Comparison of ENCODE assay signal across 18 cellular contexts in the genomic region with DNA sequence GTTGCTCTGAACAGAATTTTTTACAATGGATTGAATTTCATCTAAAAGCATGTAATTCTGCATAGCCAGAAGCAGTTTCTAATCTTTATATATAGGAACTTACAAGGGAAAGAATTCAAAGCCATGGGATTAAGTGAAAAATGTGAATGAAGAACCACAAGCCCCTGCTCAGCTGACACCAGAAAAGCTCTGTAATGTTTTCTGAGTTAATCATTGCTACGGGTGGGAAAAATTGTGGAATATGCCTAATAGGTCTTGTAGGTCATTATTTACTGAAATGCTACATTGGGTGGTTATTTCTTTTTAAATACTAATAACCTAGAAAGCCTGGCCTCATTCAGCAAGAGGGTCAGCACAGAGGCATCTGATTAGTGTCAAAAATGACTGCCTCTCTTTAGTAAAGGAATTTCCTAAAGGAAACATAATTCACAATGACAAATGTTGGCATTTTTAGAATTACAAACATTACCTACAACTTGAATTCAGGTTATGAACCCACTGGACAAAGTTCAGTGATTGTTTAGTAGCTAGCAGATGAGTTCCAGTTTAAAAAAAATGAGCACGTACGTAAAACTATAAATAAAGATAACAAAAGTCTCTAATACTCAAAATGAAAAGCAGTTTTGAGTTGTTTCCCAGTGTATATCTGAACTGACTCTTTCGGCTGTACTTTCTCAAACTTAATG.
A peak's percentile ranks its signal among the peaks of the same experiment; 100 is the strongest.
DNase-seq lines count a peak whose midpoint lies in the region; ATAC-seq and TF ChIP-seq lines count a peak whose summit lies in the region.
"Had no signal": no experiment of that assay in that cellular context is flagged by ENCODE, and none has a peak within 500 bp of the region (broad histone marks: within the 10 kb centered on the region; RNA-seq: fewer than 3 reads in every experiment).

No MANE protein-coding gene starts in this region.

- no peak overlapping the region for H3K4me3 Mint-ChIP-seq in chondrocyte (ENCODE audit: unreplicated experiment)
- H3K4me3 Mint-ChIP-seq: activated CD8-positive, alpha-beta memory T cell treated with anti-CD3 and anti-CD28 coated beads, Interleukin-2, amount 10 ng/mL, durations not matched to agents 7 days and 5 days; central memory CD8-positive, alpha-beta T cell; natural killer cell treated with Interleukin-12 subunit alpha and Interleukin-12 subunit beta and Interleukin-15 and Interleukin-18, amount 100 ng/mL, for 72 hours had no signal

- peak overlapping the region; percentile 42 to 70 for H3K27ac ChIP-seq in liver (ENCODE audit: low read depth in 1 of 2, low read length in 2 of 2)
- H3K27ac ChIP-seq in foreskin keratinocyte, result no peak overlapping the region
- peak overlapping the region in 4 of 10 donors; percentile 11 to 78 (median 26) for H3K27ac ChIP-seq in heart right ventricle
- H3K27ac ChIP-seq: thyroid gland had no signal

- H3K9me3 Mint-ChIP-seq in chondrocyte (ENCODE audit: low read depth), result peaks cover 6% of the 10 kb centered on the region

- DNase-seq in ACHN (peak; percentile 2), HT-29 (ENCODE audit: low spot score) (peak; percentile 25), chondrocyte (ENCODE audit: low spot score) (no peak), foreskin keratinocyte (no peak), heart right ventricle (no peak)
- DNase-seq: activated CD8-positive, alpha-beta memory T cell treated with anti-CD3 and anti-CD28 coated beads, Interleukin-2, amount 10 ng/mL, durations not matched to agents 7 days and 5 days; activated naive CD4-positive, alpha-beta T cell; DMS 273 treated with DMSO at 0.1 percent for 48 hours; foreskin fibroblast; NCI-H187 treated with DMSO at 0.1 percent for 48 hours; SIG-M5; small intestine; thyroid gland had no signal

- H3K4me3 ChIP-seq in liver (ENCODE audit: low read depth in 1 of 3, low read length in 3 of 3) (peak overlapping the region in 1 of 3 donors; percentile 8), heart right ventricle (no peak overlapping the region)
- H3K4me3 ChIP-seq: thyroid gland had no signal

- ATAC-seq in GM21381 (IDR thresholded peaks at IDR 0.05; ENCODE audit: unreplicated experiment) (no peak), foreskin keratinocyte (no peak), GM21423 (IDR thresholded peaks at IDR 0.05; ENCODE audit: unreplicated experiment) (no peak), heart right ventricle (no peak)
- ATAC-seq: activated CD8-positive, alpha-beta memory T cell treated with anti-CD3 and anti-CD28 coated beads, Interleukin-2, amount 10 ng/mL, durations not matched to agents 7 days and 5 days; natural killer cell treated with Interleukin-12 subunit alpha and Interleukin-12 subunit beta and Interleukin-15 and Interleukin-18, amount 100 ng/mL, for 72 hours had no signal

- no peaks in the 10 kb centered on the region for H3K27me3 Mint-ChIP-seq in chondrocyte (ENCODE audit: low read depth)
- H3K27me3 Mint-ChIP-seq: activated CD8-positive, alpha-beta memory T cell treated with anti-CD3 and anti-CD28 coated beads, Interleukin-2, amount 10 ng/mL, durations not matched to agents 7 days and 5 days; central memory CD8-positive, alpha-beta T cell; natural killer cell treated with Interleukin-12 subunit alpha and Interleukin-12 subunit beta and Interleukin-15 and Interleukin-18, amount 100 ng/mL, for 72 hours had no signal

- TF ChIP-seq RAD21 in liver (IDR thresholded peaks at IDR 0.05), result no peak

- H3K4me1 ChIP-seq in liver (ENCODE audit: control insufficient read depth in 4 of 4, insufficient read depth in 4 of 4, low read length in 3 of 4) (peaks cover 0 to 16% (median 6%) of the 10 kb centered on the region in 4 donors), foreskin keratinocyte (no peaks in the 10 kb centered on the region), heart right ventricle (peaks cover 0 to 56% (median 17%) of the 10 kb centered on the region in 9 donors)

- H3K36me3 Mint-ChIP-seq in chondrocyte (ENCODE audit: low read depth), result no peaks in the 10 kb centered on the region
- H3K36me3 Mint-ChIP-seq: activated CD8-positive, alpha-beta memory T cell treated with anti-CD3 and anti-CD28 coated beads, Interleukin-2, amount 10 ng/mL, durations not matched to agents 7 days and 5 days; natural killer cell treated with Interleukin-12 subunit alpha and Interleukin-12 subunit beta and Interleukin-15 and Interleukin-18, amount 100 ng/mL, for 72 hours had no signal

- TF ChIP-seq CTCF in chondrocyte (IDR thresholded peaks at IDR 0.05) (no peak), liver (IDR thresholded peaks at IDR 0.05; ENCODE audit: low read depth, low read length, missing input control) (no peak), foreskin keratinocyte (conservative IDR thresholded peaks at IDR 0.05) (no peak), heart right ventricle (IDR thresholded peaks at IDR 0.05) (no peak)

- H3K27ac Mint-ChIP-seq in chondrocyte (ENCODE audit: unreplicated experiment), result peak overlapping the region; percentile 79
- H3K27ac Mint-ChIP-seq: activated CD8-positive, alpha-beta memory T cell treated with anti-CD3 and anti-CD28 coated beads, Interleukin-2, amount 10 ng/mL, durations not matched to agents 7 days and 5 days; natural killer cell treated with Interleukin-12 subunit alpha and Interleukin-12 subunit beta and Interleukin-15 and Interleukin-18, amount 100 ng/mL, for 72 hours had no signal

- H3K36me3 ChIP-seq in liver (ENCODE audit: control insufficient read depth in 4 of 4, insufficient read depth in 3 of 4, low read depth in 1 of 4, low read length in 3 of 4) (no peaks in the 10 kb centered on the region), heart right ventricle (no peaks in the 10 kb centered on the region)
- H3K36me3 ChIP-seq: thyroid gland had no signal

- WGBS in liver, result 18% methylated on average over 4 of the region's 4 CpGs
- 41 to 42% methylated on average over 4 of the region's 4 CpGs for WGBS in heart right ventricle, 2 donors

- H3K9ac ChIP-seq in liver (ENCODE audit: low read depth in 1 of 2, low read length in 2 of 2), result peak overlapping the region; percentile 19 to 60

- peaks cover 27% of the 10 kb centered on the region for H3K4me1 Mint-ChIP-seq in chondrocyte (ENCODE audit: low read depth)
- H3K4me1 Mint-ChIP-seq: activated CD8-positive, alpha-beta memory T cell treated with anti-CD3 and anti-CD28 coated beads, Interleukin-2, amount 10 ng/mL, durations not matched to agents 7 days and 5 days; central memory CD8-positive, alpha-beta T cell had no signal

- in situ Hi-C loops in ACHN (cut with HindIII; ENCODE audit: low pct_ligation_motif_present, low pct_unique_long_range_greater_than_20kb, low sequenced_read_pairs), result no loop called here

- no peaks in the 10 kb centered on the region for H3K27me3 ChIP-seq in liver (ENCODE audit: control insufficient read depth in 4 of 4, insufficient read depth in 4 of 4, low read length in 3 of 4)
- peaks cover 22% of the 10 kb centered on the region for H3K27me3 ChIP-seq in foreskin keratinocyte
- no peaks in the 10 kb centered on the region for H3K27me3 ChIP-seq in heart right ventricle
- H3K27me3 ChIP-seq: thyroid gland had no signal

- intact Hi-C loops in heart right ventricle (cut with DNase I), result no loop called here

- H3K9me3 ChIP-seq in liver (ENCODE audit: control insufficient read depth in 4 of 4, low read length in 3 of 4) (no peaks in the 10 kb centered on the region), heart right ventricle (peaks cover 0 to 7% (median 0%) of the 10 kb centered on the region in 11 donors)
- H3K9me3 ChIP-seq: thyroid gland had no signal

TF ChIP-seq in liver, 16 proteins besides CTCF, POLR2A, EP300 and RAD21 (continues in another document):
- TF ChIP-seq HNF4G (IDR thresholded peaks at IDR 0.05) (no peak), FOXA2 (IDR thresholded peaks at IDR 0.05) (no peak), HNF4A (conservative IDR thresholded peaks at IDR 0.05) (peak; percentile 67 to 79), NR2F2 (IDR thresholded peaks at IDR 0.05) (peak; percentile 17), FOXA1 (IDR thresholded peaks at IDR 0.05) (no peak), TAF1 (conservative IDR thresholded peaks at IDR 0.05) (no peak), EGR1 (IDR thresholded peaks at IDR 0.05; ENCODE audit: low read depth in 2 of 2) (no peak), GABPA (IDR thresholded peaks at IDR 0.05 in 1 of 2, conservative IDR thresholded peaks at IDR 0.05 in 1 of 2) (no peak), JUND (IDR thresholded peaks at IDR 0.05) (no peak), YY1 (IDR thresholded peaks at IDR 0.05) (peak; percentile 43)
- TF ChIP-seq, protein P1, sequence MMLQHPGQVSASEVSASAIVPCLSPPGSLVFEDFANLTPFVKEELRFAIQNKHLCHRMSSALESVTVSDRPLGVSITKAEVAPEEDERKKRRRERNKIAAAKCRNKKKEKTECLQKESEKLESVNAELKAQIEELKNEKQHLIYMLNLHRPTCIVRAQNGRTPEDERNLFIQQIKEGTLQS (IDR thresholded peaks at IDR 0.05), result no peak
- TF ChIP-seq, protein P2, sequence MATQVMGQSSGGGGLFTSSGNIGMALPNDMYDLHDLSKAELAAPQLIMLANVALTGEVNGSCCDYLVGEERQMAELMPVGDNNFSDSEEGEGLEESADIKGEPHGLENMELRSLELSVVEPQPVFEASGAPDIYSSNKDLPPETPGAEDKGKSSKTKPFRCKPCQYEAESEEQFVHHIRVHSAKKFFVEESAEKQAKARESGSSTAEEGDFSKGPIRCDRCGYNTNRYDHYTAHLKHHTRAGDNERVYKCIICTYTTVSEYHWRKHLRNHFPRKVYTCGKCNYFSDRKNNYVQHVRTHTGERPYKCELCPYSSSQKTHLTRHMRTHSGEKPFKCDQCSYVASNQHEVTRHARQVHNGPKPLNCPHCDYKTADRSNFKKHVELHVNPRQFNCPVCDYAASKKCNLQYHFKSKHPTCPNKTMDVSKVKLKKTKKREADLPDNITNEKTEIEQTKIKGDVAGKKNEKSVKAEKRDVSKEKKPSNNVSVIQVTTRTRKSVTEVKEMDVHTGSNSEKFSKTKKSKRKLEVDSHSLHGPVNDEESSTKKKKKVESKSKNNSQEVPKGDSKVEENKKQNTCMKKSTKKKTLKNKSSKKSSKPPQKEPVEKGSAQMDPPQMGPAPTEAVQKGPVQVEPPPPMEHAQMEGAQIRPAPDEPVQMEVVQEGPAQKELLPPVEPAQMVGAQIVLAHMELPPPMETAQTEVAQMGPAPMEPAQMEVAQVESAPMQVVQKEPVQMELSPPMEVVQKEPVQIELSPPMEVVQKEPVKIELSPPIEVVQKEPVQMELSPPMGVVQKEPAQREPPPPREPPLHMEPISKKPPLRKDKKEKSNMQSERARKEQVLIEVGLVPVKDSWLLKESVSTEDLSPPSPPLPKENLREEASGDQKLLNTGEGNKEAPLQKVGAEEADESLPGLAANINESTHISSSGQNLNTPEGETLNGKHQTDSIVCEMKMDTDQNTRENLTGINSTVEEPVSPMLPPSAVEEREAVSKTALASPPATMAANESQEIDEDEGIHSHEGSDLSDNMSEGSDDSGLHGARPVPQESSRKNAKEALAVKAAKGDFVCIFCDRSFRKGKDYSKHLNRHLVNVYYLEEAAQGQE (IDR thresholded peaks at IDR 0.05), result peak; percentile 59
- TF ChIP-seq, protein P3, sequence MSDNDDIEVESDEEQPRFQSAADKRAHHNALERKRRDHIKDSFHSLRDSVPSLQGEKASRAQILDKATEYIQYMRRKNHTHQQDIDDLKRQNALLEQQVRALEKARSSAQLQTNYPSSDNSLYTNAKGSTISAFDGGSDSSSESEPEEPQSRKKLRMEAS (IDR thresholded peaks at IDR 0.05), result no peak

Comparison
In these comparisons a context has a peak if more than half of its experiments do, and no peak if none do; other contexts are left out.
1. DNase-seq: peak in ACHN (single experiment) and HT-29 (single experiment); none in chondrocyte (single experiment), foreskin keratinocyte (0 of 2) and heart right ventricle (0 of 2).